1 cellular context compared by ENCODE assay signal in the genomic region with DNA sequence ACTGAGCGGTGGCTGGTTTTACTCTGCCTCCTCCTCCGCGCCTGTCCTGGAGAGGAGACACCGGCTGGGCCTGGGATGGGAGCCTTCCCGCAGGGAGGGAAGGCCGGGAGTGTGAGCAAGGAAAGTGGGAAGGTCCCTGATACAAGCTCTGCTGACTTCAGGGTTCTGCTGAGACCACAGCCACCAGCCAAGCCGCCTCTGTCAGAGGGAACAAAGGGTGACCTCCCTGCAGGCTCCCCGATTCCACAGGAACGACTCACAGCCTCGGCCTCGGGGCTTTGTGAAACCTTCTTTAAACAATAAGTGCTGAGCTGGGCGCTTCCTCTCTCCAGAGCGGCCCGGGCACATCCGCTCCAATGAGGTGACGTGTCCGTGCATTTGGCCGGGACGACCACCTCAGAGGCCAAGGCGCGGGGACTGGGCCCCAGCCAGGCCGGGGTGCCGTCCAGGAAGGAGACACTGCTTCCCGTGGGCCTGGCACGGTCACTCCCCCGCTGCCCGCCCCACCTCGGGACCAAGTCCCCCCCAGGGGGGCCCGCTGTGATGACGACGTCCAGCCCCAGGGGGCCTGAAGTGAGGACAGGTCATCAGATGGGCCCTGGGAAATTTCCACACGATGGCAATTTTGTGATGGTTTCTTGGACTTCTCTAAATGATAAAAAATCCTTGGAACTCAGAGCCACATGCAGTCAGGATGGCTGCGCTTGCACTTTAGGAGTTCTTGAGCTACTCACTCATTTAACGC.
TF ChIP-seq lines count a peak whose summit lies in the region.

No MANE protein-coding gene starts in this region.

TF ChIP-seq in H1, 55 proteins besides CTCF, POLR2A, EP300 and RAD21 (continued from another document):
- TF ChIP-seq EZH2 (IDR thresholded peaks at IDR 0.05; ENCODE audit: low read depth, low read length, severe bottlenecking) (no peak), SIRT6 (IDR thresholded peaks at IDR 0.05; ENCODE audit: low read length) (no peak), POU5F1 (IDR thresholded peaks at IDR 0.05; ENCODE audit: low read depth, low read length) (no peak), FOSL1 (IDR thresholded peaks at IDR 0.05; ENCODE audit: insufficient read depth, low read depth, low read length) (no peak), TCF12 (IDR thresholded peaks at IDR 0.05; ENCODE audit: low read depth, low read length) (no peak), EGR1 (IDR thresholded peaks at IDR 0.05; ENCODE audit: borderline replicate concordance, low read depth, low read length) (no peak), POLR2AphosphoS5 (IDR thresholded peaks at IDR 0.05; ENCODE audit: low read depth, low read length) (no peak), NANOG (IDR thresholded peaks at IDR 0.05; ENCODE audit: insufficient read depth, low read depth, low read length, poor library complexity, severe bottlenecking) (no peak), ZNF274 (IDR thresholded peaks at IDR 0.05; ENCODE audit: borderline replicate concordance, extremely low read depth, low read length) (no peak)
- TF ChIP-seq, protein P1, sequence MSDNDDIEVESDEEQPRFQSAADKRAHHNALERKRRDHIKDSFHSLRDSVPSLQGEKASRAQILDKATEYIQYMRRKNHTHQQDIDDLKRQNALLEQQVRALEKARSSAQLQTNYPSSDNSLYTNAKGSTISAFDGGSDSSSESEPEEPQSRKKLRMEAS (IDR thresholded peaks at IDR 0.05), result no peak
- TF ChIP-seq, protein P2, sequence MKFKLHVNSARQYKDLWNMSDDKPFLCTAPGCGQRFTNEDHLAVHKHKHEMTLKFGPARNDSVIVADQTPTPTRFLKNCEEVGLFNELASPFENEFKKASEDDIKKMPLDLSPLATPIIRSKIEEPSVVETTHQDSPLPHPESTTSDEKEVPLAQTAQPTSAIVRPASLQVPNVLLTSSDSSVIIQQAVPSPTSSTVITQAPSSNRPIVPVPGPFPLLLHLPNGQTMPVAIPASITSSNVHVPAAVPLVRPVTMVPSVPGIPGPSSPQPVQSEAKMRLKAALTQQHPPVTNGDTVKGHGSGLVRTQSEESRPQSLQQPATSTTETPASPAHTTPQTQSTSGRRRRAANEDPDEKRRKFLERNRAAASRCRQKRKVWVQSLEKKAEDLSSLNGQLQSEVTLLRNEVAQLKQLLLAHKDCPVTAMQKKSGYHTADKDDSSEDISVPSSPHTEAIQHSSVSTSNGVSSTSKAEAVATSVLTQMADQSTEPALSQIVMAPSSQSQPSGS (IDR thresholded peaks at IDR 0.05; ENCODE audit: low read length), result no peak
TF ChIP-seq in H1: peak in this region for 0.
